8 cellular contexts compared by ENCODE assay signal in the genomic region with DNA sequence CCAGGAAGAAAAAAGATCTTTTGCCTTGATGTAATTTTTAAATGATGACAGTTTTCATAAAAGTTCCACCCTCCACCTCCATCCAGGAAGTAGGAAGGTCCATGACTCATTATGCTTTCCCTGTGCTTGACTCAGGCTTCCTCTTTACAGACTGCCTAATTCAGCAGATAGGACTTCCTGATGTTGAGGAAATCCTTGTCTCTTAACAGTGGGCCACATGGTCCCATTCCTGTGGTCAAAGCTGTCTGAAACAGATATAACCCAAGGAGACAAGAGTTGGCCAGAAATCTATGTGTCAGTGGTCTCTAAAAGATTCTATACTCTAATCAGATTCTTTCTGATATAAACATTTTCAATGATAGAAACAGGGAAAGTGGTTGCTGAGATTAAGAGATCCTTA.
DNase-seq lines count a peak whose midpoint lies in the region; ATAC-seq lines count a peak whose summit lies in the region.

No MANE protein-coding gene starts in this region.

- peaks cover 21% of the 10 kb centered on the region for H3K36me3 Mint-ChIP-seq in dendritic cell treated with granulocyte-macrophage colony-stimulating factor and Interleukin-4, amounts not matched to agents 40 ng/mL and 50 ng/mL, for 4 days (ENCODE audit: low read depth)

- no peaks in the 10 kb centered on the region for H3K27me3 Mint-ChIP-seq in dendritic cell treated with granulocyte-macrophage colony-stimulating factor and Interleukin-4, amounts not matched to agents 40 ng/mL and 50 ng/mL, for 4 days

- peaks cover 15% of the 10 kb centered on the region for H3K4me1 Mint-ChIP-seq in dendritic cell treated with granulocyte-macrophage colony-stimulating factor and Interleukin-4, amounts not matched to agents 40 ng/mL and 50 ng/mL, for 4 days (ENCODE audit: low read depth)

- no peak overlapping the region for H3K4me3 Mint-ChIP-seq in dendritic cell treated with granulocyte-macrophage colony-stimulating factor and Interleukin-4, amounts not matched to agents 40 ng/mL and 50 ng/mL, for 4 days

- DNase-seq in GDM1 (lab: John Stamatoyannopoulos, UW) (peak; percentile 77), NOMO-1 treated with dmso at 0.1 percent for 144 hours (lab: John Stamatoyannopoulos, UW; ENCODE audit: unreplicated experiment) (peak; percentile 56), midbrain (lab: John Stamatoyannopoulos, UW) (peak; percentile 15), NCI-H187 treated with DMSO at 0.1 percent for 48 hours (lab: John Stamatoyannopoulos, UW) (no peak)
- DNase-seq in central memory CD4-positive, alpha-beta T cell, result no peak

- ATAC-seq in GM21390 (IDR thresholded peaks at IDR 0.05; ENCODE audit: unreplicated experiment), result no peak
- ATAC-seq in GM21515 (IDR thresholded peaks at IDR 0.05; ENCODE audit: unreplicated experiment), result no peak

- peak overlapping the region; percentile 64 for H3K27ac Mint-ChIP-seq in dendritic cell treated with granulocyte-macrophage colony-stimulating factor and Interleukin-4, amounts not matched to agents 40 ng/mL and 50 ng/mL, for 4 days

- intact Hi-C loops in dendritic cell treated with granulocyte-macrophage colony-stimulating factor and Interleukin-4, amounts not matched to agents 40 ng/mL and 50 ng/mL, for 4 days (cut with micrococcal nuclease), result no loop called here

- no peaks in the 10 kb centered on the region for H3K9me3 Mint-ChIP-seq in dendritic cell treated with granulocyte-macrophage colony-stimulating factor and Interleukin-4, amounts not matched to agents 40 ng/mL and 50 ng/mL, for 4 days

Comparison
In these comparisons a context has a peak if more than half of its experiments do, and no peak if none do; other contexts are left out.
1. DNase-seq: peak in GDM1 (single experiment), NOMO-1 treated with dmso at 0.1 percent for 144 hours (single experiment) and midbrain (single experiment); none in central memory CD4-positive, alpha-beta T cell (single experiment) and NCI-H187 treated with DMSO at 0.1 percent for 48 hours (single experiment).